In the genomic region with DNA sequence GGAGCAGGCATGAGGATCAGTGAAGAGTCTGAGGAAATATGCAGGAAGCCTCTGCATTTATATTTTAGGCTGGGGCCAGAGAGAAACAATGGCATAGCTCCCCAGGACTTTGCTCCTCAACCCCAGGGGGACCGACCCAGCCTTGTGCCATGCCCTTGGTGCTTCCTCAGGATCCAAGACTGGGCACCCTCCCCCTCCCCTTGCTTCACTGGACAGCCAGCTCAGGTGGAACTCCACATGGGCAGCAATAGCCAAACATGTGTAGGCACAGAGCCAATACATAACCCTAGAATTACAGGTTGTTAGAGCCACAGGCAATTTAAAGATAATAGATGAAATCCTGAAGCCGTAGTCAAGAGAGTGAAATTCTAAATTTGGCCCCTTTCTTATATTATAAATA, we compare ENCODE assay signal across 21 cellular contexts.
"Had no signal": no experiment of that assay in that cellular context is flagged by ENCODE, and none has a peak within 500 bp of the region (broad histone marks: within the 10 kb centered on the region; RNA-seq: fewer than 3 reads in every experiment).

No MANE protein-coding gene starts in this region.

- H3K36me3 Mint-ChIP-seq: T-cell had no signal

- H3K27me3 Mint-ChIP-seq: T-cell had no signal

- H3K9me3 ChIP-seq: SK-N-SH had no signal

- H3K4me3 Mint-ChIP-seq: T-cell had no signal

- DNase-seq: KBM-7; MV-4-11; NCI-H1048; NCI-H146; NCI-H1694 treated with DMSO at 0.1 percent for 48 hours; NCI-H1930; NCI-H2081; NCI-H2107; NCI-H345; NCI-H446 treated with DMSO at 0.1 percent for 48 hours; NCI-H510A treated with DMSO at 0.1 percent for 48 hours; NCI-H526; NCI-H748 treated with DMSO at 0.1 percent for 48 hours; NK-92 treated with Interleukin-12 subunit alpha and Interleukin-12 subunit beta, amount 100 ng/mL, for 24 hours; PC-3; SHP77; SK-N-SH; SW 1271; T-cell had no signal

- H3K27ac Mint-ChIP-seq: T-cell had no signal

- H3K9me3 Mint-ChIP-seq: T-cell had no signal

- ATAC-seq: Panc1, PC-3, T-cell had no signal

- H3K27ac ChIP-seq: RWPE1 had no signal
